14 cellular contexts compared by ENCODE assay signal in genomic region chr5:73812962-73813588, GRCh38.
DNase-seq lines count a peak whose midpoint lies in the region; ATAC-seq and TF ChIP-seq lines count a peak whose summit lies in the region.
"Had no signal": no experiment of that assay in that cellular context is flagged by ENCODE, and none has a peak within 500 bp of the region (broad histone marks: within the 10 kb centered on the region; RNA-seq: fewer than 3 reads in every experiment).

No MANE protein-coding gene starts in this region.

- TF ChIP-seq POLR2A in breast epithelium (IDR thresholded peaks at IDR 0.05): no peak

- no peak for TF ChIP-seq CTCF in breast epithelium (IDR thresholded peaks at IDR 0.05)

- DNase-seq in DMS53 (lab: John Stamatoyannopoulos, UW) (peak; percentile 81), breast epithelium (ENCODE audit: low spot score in 2 of 2) (peak in 1 of 2 donors; percentile 69), left colon (peak; percentile 48 to 56), renal cortical epithelial cell (ENCODE audit: low read depth) (peak; percentile 100), HAP-1 (ENCODE audit: low spot score in 2 of 2) (no peak), superior temporal gyrus (ENCODE audit: extremely low spot score) (no peak)
- no peak for DNase-seq in stimulated activated CD4-positive, alpha-beta T cell treated with anti-CD3 and anti-CD28 coated beads, Interleukin-4, amount 100 ng/mL, for 4 hours
- DNase-seq: dermis blood vessel endothelial cell, left cardiac atrium, NCI-H2029, SW 1271, trophoblast cell had no signal

- no peaks in the 10 kb centered on the region for H3K9me3 ChIP-seq in breast epithelium
- no peaks in the 10 kb centered on the region for H3K9me3 ChIP-seq in HAP-1

- H3K36me3 ChIP-seq in breast epithelium (no peaks in the 10 kb centered on the region), HAP-1 (replicated peaks) (no peaks in the 10 kb centered on the region)

- in situ Hi-C loops in HAP-1 (cut with MboI; ENCODE audit: low sequenced_read_pairs): no loop called here

- H3K4me3 ChIP-seq in breast epithelium (peak overlapping the region in 2 of 3 donors; percentile 48 to 59), HAP-1 (no peak overlapping the region)

- H3K27me3 ChIP-seq in breast epithelium (no peaks in the 10 kb centered on the region), HAP-1 (ENCODE audit: low read depth) (no peaks in the 10 kb centered on the region; the same call in 1 of the 2 replicates)

- peak; percentile 95 for ATAC-seq in left colon
- no peak for ATAC-seq in HG02763 (IDR thresholded peaks at IDR 0.05; ENCODE audit: unreplicated experiment)
- ATAC-seq: activated CD4-positive, CD25-positive, alpha-beta regulatory T cell treated with anti-CD3 and anti-CD28 coated beads, Interleukin-2, amount 50 U/mL, for 24 hours; left cardiac atrium had no signal

- H3K27ac ChIP-seq in breast epithelium: peak overlapping the region; percentile 82 to 85

- H3K4me1 ChIP-seq in breast epithelium (no peaks in the 10 kb centered on the region), HAP-1 (no peaks in the 10 kb centered on the region)

- intact Hi-C loops in breast epithelium (cut with DNase I; ENCODE audit: low total_unique reads): no loop called here
- intact Hi-C loops in left colon (cut with DNase I, micrococcal nuclease): no loop called here

Comparison
In these comparisons a context has a peak if more than half of its experiments do, and no peak if none do; other contexts are left out.
1. DNase-seq: peak in DMS53 (single experiment), left colon (2 of 2) and renal cortical epithelial cell (single experiment); none in HAP-1 (0 of 2), superior temporal gyrus (single experiment) and stimulated activated CD4-positive, alpha-beta T cell treated with anti-CD3 and anti-CD28 coated beads, Interleukin-4, amount 100 ng/mL, for 4 hours (0 of 2).